In genomic region chr2:52933878-52934277, GRCh38 we compare ENCODE assay signal across 1 cellular context.
TF ChIP-seq lines count a peak whose summit lies in the region.

No MANE protein-coding gene starts in this region.

TF ChIP-seq in HCT116, 20 proteins besides CTCF, POLR2A, EP300 and RAD21:
- no peak for TF ChIP-seq CBX3 (IDR thresholded peaks at IDR 0.05; ENCODE audit: low read depth)
- TF ChIP-seq SP1 (IDR thresholded peaks at IDR 0.05; ENCODE audit: low read depth): no peak
- TF ChIP-seq CEBPB (IDR thresholded peaks at IDR 0.05; ENCODE audit: low read depth): no peak
- TF ChIP-seq, protein P1, sequence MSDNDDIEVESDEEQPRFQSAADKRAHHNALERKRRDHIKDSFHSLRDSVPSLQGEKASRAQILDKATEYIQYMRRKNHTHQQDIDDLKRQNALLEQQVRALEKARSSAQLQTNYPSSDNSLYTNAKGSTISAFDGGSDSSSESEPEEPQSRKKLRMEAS (IDR thresholded peaks at IDR 0.05): no peak
- no peak for TF ChIP-seq ZFX (IDR thresholded peaks at IDR 0.05)
- TF ChIP-seq, protein P2, sequence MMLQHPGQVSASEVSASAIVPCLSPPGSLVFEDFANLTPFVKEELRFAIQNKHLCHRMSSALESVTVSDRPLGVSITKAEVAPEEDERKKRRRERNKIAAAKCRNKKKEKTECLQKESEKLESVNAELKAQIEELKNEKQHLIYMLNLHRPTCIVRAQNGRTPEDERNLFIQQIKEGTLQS (IDR thresholded peaks at IDR 0.05): no peak
- no peak for TF ChIP-seq YY1 (IDR thresholded peaks at IDR 0.05; ENCODE audit: extremely low read depth, insufficient replicate concordance, low read depth, low read length)
- TF ChIP-seq, protein P3, sequence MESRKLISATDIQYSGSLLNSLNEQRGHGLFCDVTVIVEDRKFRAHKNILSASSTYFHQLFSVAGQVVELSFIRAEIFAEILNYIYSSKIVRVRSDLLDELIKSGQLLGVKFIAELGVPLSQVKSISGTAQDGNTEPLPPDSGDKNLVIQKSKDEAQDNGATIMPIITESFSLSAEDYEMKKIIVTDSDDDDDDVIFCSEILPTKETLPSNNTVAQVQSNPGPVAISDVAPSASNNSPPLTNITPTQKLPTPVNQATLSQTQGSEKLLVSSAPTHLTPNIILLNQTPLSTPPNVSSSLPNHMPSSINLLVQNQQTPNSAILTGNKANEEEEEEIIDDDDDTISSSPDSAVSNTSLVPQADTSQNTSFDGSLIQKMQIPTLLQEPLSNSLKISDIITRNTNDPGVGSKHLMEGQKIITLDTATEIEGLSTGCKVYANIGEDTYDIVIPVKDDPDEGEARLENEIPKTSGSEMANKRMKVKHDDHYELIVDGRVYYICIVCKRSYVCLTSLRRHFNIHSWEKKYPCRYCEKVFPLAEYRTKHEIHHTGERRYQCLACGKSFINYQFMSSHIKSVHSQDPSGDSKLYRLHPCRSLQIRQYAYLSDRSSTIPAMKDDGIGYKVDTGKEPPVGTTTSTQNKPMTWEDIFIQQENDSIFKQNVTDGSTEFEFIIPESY (IDR thresholded peaks at IDR 0.05; ENCODE audit: extremely low read depth, insufficient replicate concordance, low read length): no peak
- no peak for TF ChIP-seq TCF7L2 (IDR thresholded peaks at IDR 0.05; ENCODE audit: borderline replicate concordance, extremely low read depth, insufficient read depth, insufficient read length)
- TF ChIP-seq EGR1 (IDR thresholded peaks at IDR 0.05; ENCODE audit: low read depth): no peak
- TF ChIP-seq FOSL1 (IDR thresholded peaks at IDR 0.05; ENCODE audit: low read depth): no peak
- no peak for TF ChIP-seq EZH2phosphoT487 (IDR thresholded peaks at IDR 0.05; ENCODE audit: borderline replicate concordance)
- no peak for TF ChIP-seq EZH2 (IDR thresholded peaks at IDR 0.05)
- TF ChIP-seq ELF1 (IDR thresholded peaks at IDR 0.05; ENCODE audit: borderline replicate concordance, low read depth): no peak
